Comparison of ENCODE assay signal across 28 cellular contexts in the genomic region with DNA sequence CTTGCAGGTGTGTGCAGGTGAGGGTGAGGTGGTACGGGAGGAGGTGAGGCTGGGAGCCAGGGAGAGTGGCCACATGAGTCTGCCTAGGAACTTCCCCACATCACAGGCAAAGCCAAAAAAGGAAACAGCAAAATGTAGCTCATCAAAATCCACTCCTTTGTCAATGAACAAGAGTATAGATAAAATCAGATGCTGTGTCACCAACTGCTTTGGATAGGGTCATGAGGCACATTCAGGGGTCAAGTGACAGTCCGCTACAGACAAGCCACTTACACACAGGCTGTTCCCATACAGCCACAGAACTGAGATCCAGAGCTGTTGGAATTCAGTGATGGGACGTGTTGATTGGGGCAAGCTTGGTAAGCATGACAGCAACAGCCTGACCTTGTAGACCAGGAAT.
"Had no signal": no experiment of that assay in that cellular context is flagged by ENCODE, and none has a peak within 500 bp of the region (broad histone marks: within the 10 kb centered on the region; RNA-seq: fewer than 3 reads in every experiment).

No MANE protein-coding gene starts in this region.

- H3K4me1 Mint-ChIP-seq: naive thymus-derived CD8-positive, alpha-beta T cell; stimulated activated effector memory CD8-positive, alpha-beta T cell treated with anti-CD3 and anti-CD28 coated beads, Interleukin-12 subunit alpha, Interleukin-12 subunit beta, amount 100 ng/mL, for 72 hours; stimulated activated naive B cell treated with anti-CD40 and anti-IgM and Interleukin-4, amounts not matched to agents 10 μg/mL and 1 μg/mL and 100 μg/mL, for 72 hours had no signal

- H3K9me3 Mint-ChIP-seq: neural crest cell; stimulated activated naive CD8-positive, alpha-beta T cell treated with anti-CD3 and anti-CD28 coated beads, Interleukin-15, Interleukin-2, amounts not matched to agents 100 ng/mL and 50 ng/mL, for 24 hours had no signal

- H3K4me1 ChIP-seq: pancreas, psoas muscle, sigmoid colon, stomach, tibial nerve, upper lobe of left lung, uterus had no signal

- DNase-seq: naive thymus-derived CD8-positive, alpha-beta T cell; nephron progenitor cell; nucleus accumbens; psoas muscle; right cardiac atrium; right lobe of liver; sigmoid colon; small intestine; stimulated activated CD4-positive, alpha-beta T cell treated with anti-CD3 and anti-CD28 coated beads, Interleukin-15, amount 100 ng/mL, for 24 hours; stimulated activated CD4-positive, alpha-beta T cell treated with anti-CD3 and anti-CD28 coated beads, Interleukin-2, amount 100 ng/mL, for 24 hours; stimulated activated CD4-positive, alpha-beta T cell treated with anti-CD3 and anti-CD28 coated beads, Interleukin-2, amount 100 ng/mL, for 48 hours; stimulated activated CD4-positive, alpha-beta T cell treated with anti-CD3 and anti-CD28 coated beads, Interleukin-4, amount 100 ng/mL, for 24 hours; stimulated activated naive B cell treated with anti-CD40 and anti-IgM and Interleukin-4, amounts not matched to agents 10 μg/mL and 1 μg/mL and 100 μg/mL, for 72 hours; stimulated activated naive CD4-positive, alpha-beta T cell treated with Interleukin-2 at 50 U/mL for 16 hours; stomach; thyroid gland; trophoblast cell; upper lobe of left lung; uterus had no signal

- FAIRE-seq: pancreas, small intestine had no signal

- ATAC-seq: naive thymus-derived CD8-positive, alpha-beta T cell; natural killer cell treated with Interleukin-12 subunit alpha and Interleukin-12 subunit beta and Interleukin-15 and Interleukin-18, amount 100 ng/mL, for 72 hours; pancreas; psoas muscle; right cardiac atrium; right lobe of liver; stimulated activated effector memory CD8-positive, alpha-beta T cell treated with anti-CD3 and anti-CD28 coated beads, Interleukin-12 subunit alpha, Interleukin-12 subunit beta, amount 100 ng/mL, for 72 hours; stimulated activated naive B cell treated with anti-CD40 and anti-IgM and Interleukin-4, amounts not matched to agents 10 μg/mL and 1 μg/mL and 100 μg/mL, for 72 hours had no signal

- H3K4me3 ChIP-seq: pancreas, psoas muscle, right lobe of liver, sigmoid colon, stomach, thoracic aorta, thyroid gland, tibial nerve, upper lobe of left lung, uterus had no signal

- H3K36me3 Mint-ChIP-seq: naive thymus-derived CD8-positive, alpha-beta T cell; natural killer cell treated with Interleukin-12 subunit alpha and Interleukin-12 subunit beta and Interleukin-15 and Interleukin-18, amount 100 ng/mL, for 72 hours; stimulated activated effector memory CD8-positive, alpha-beta T cell treated with anti-CD3 and anti-CD28 coated beads, Interleukin-12 subunit alpha, Interleukin-12 subunit beta, amount 100 ng/mL, for 72 hours; stimulated activated naive B cell treated with anti-CD40 and anti-IgM and Interleukin-4, amounts not matched to agents 10 μg/mL and 1 μg/mL and 100 μg/mL, for 72 hours had no signal

- H3K27ac ChIP-seq: neutrophil, pancreas, psoas muscle, right lobe of liver, sigmoid colon, stomach, thoracic aorta, thyroid gland, tibial nerve, upper lobe of left lung, uterus had no signal

- H3K4me3 Mint-ChIP-seq: naive thymus-derived CD8-positive, alpha-beta T cell; natural killer cell treated with Interleukin-12 subunit alpha and Interleukin-12 subunit beta and Interleukin-15 and Interleukin-18, amount 100 ng/mL, for 72 hours; nephron progenitor cell; neural crest cell; stimulated activated effector memory CD8-positive, alpha-beta T cell treated with anti-CD3 and anti-CD28 coated beads, Interleukin-12 subunit alpha, Interleukin-12 subunit beta, amount 100 ng/mL, for 72 hours; stimulated activated naive B cell treated with anti-CD40 and anti-IgM and Interleukin-4, amounts not matched to agents 10 μg/mL and 1 μg/mL and 100 μg/mL, for 72 hours; stimulated activated naive CD8-positive, alpha-beta T cell treated with anti-CD3 and anti-CD28 coated beads, Interleukin-15, Interleukin-2, amounts not matched to agents 100 ng/mL and 50 ng/mL, for 24 hours had no signal

- H3K9me3 ChIP-seq: neutrophil, pancreas, psoas muscle, right lobe of liver, sigmoid colon, stomach, thoracic aorta, thyroid gland, upper lobe of left lung, uterus had no signal

- H3K27me3 ChIP-seq: pancreas, right lobe of liver, thyroid gland, tibial nerve, upper lobe of left lung, uterus had no signal

- H3K27me3 Mint-ChIP-seq: stimulated activated naive CD8-positive, alpha-beta T cell treated with anti-CD3 and anti-CD28 coated beads, Interleukin-15, Interleukin-2, amounts not matched to agents 100 ng/mL and 50 ng/mL, for 24 hours had no signal

- H3K36me3 ChIP-seq: neutrophil, pancreas, right lobe of liver, sigmoid colon, stomach, thoracic aorta, thyroid gland, tibial nerve, upper lobe of left lung, uterus had no signal

- H3K27ac Mint-ChIP-seq: naive thymus-derived CD8-positive, alpha-beta T cell; natural killer cell treated with Interleukin-12 subunit alpha and Interleukin-12 subunit beta and Interleukin-15 and Interleukin-18, amount 100 ng/mL, for 72 hours; nephron progenitor cell; progenitor cell of endocrine pancreas; stimulated activated effector memory CD8-positive, alpha-beta T cell treated with anti-CD3 and anti-CD28 coated beads, Interleukin-12 subunit alpha, Interleukin-12 subunit beta, amount 100 ng/mL, for 72 hours; stimulated activated naive B cell treated with anti-CD40 and anti-IgM and Interleukin-4, amounts not matched to agents 10 μg/mL and 1 μg/mL and 100 μg/mL, for 72 hours; stimulated activated naive CD8-positive, alpha-beta T cell treated with anti-CD3 and anti-CD28 coated beads, Interleukin-15, Interleukin-2, amounts not matched to agents 100 ng/mL and 50 ng/mL, for 24 hours had no signal
